Comparison of ENCODE assay signal across 9 cellular contexts in the genomic region with DNA sequence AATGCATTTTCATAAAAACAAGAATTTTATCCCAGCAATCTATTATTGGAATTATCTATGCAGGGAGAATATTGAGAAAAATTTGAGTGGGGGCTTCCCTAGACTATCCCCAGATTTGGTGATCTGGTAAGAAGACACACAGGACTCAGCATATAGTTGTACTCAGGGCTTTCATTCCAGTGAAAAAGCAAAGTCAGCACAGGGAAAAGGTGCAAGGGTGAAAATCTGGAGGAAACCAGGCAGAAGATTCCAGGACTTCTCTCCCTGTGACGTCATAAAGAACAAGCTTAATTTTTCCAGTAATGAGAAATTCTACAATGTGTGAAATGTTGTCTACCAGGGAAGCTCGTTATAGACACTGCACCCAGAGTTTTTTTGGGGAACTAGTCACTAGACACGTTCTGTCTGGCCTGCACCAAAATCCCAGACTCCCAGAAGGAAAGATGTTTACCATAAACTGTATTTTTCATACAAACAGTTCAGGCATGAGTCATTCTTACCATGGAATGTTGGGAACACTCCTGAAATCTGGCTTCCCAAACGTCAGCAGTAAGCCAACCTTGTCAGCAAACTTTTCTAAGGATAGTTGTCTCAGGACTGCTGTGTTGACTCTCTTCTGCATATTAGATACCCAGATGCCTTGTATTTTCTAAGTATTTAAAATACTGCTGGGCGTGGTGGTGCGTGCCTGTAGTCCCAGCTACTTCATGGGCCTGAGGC.
DNase-seq lines count a peak whose midpoint lies in the region; TF ChIP-seq lines count a peak whose summit lies in the region.
"Had no signal": no experiment of that assay in that cellular context is flagged by ENCODE, and none has a peak within 500 bp of the region (broad histone marks: within the 10 kb centered on the region; RNA-seq: fewer than 3 reads in every experiment).

No MANE protein-coding gene starts in this region.

- peak overlapping the region; percentile 73 for H3K27ac ChIP-seq in hepatocyte
- peak overlapping the region; percentile 95 for H3K27ac ChIP-seq in smooth muscle cell (ENCODE audit: low read depth)
- peak overlapping the region in 1 of 4 donors; percentile 4 for H3K27ac ChIP-seq in esophagus muscularis mucosa (replicated peaks in 1 of 4)
- H3K27ac ChIP-seq: upper lobe of right lung had no signal

- no peak overlapping the region for H2AFZ ChIP-seq in hepatocyte
- no peak overlapping the region for H2AFZ ChIP-seq in smooth muscle cell (ENCODE audit: low read depth)

- TF ChIP-seq POLR2A in esophagus muscularis mucosa (IDR thresholded peaks at IDR 0.05; ENCODE audit: low read depth) = no peak

- H3K4me2 ChIP-seq in hepatocyte (no peak overlapping the region), smooth muscle cell (peak overlapping the region; percentile 78)

- H3K9me2 ChIP-seq in hepatocyte (replicated peaks; ENCODE audit: insufficient read depth) = no peaks in the 10 kb centered on the region

- WGBS in hepatocyte (ENCODE audit: low lambda C conversion rate, missing lambda C conversion rate) = 61% methylated on average over 6 of the region's 6 CpGs
- 35% methylated on average over 6 of the region's 6 CpGs for WGBS in smooth muscle cell (ENCODE audit: low lambda C conversion rate)
- WGBS in esophagus muscularis mucosa = 50% methylated on average over 6 of the region's 6 CpGs

- H3K36me3 ChIP-seq in hepatocyte (replicated peaks; ENCODE audit: insufficient read depth, low read depth) = no peaks in the 10 kb centered on the region
- H3K36me3 ChIP-seq in smooth muscle cell (ENCODE audit: low read depth) = no peaks in the 10 kb centered on the region
- H3K36me3 ChIP-seq in esophagus muscularis mucosa = peaks cover 11 to 47% (median 33%) of the 10 kb centered on the region in 4 donors

- peaks cover 20% of the 10 kb centered on the region for H3F3A ChIP-seq in smooth muscle cell (ENCODE audit: low read depth)

- no peaks in the 10 kb centered on the region for H4K20me1 ChIP-seq in hepatocyte (ENCODE audit: insufficient read depth, poor library complexity, severe bottlenecking)
- peaks cover 9% of the 10 kb centered on the region for H4K20me1 ChIP-seq in smooth muscle cell (ENCODE audit: low read depth)

- TF ChIP-seq EP300 in esophagus muscularis mucosa (IDR thresholded peaks at IDR 0.05) = no peak

- peak overlapping the region; percentile 57 for H3K9ac ChIP-seq in smooth muscle cell (ENCODE audit: low read depth)

- intact Hi-C loops in esophagus muscularis mucosa (cut with DNase I) = loop anchor here (10.0 kb wide), 1 partner anchor 110 kb away; the partner anchor contains the start of gene DNAJC3

- DNase-seq in HCEC 1CT = peak; percentile 89
- DNase-seq in astrocyte of the hippocampus (ENCODE audit: low read depth, low spot score) = peak; percentile 88
- DNase-seq in hepatocyte (ENCODE audit: low spot score) = peak; percentile 56
- DNase-seq in smooth muscle cell (lab: John Stamatoyannopoulos, UW; ENCODE audit: unreplicated experiment) = no peak
- no peak for DNase-seq in esophagus muscularis mucosa (ENCODE audit: extremely low spot score)
- no peak for DNase-seq in NCI-H2171 (lab: John Stamatoyannopoulos, UW)
- DNase-seq in activated gamma-delta T cell (lab: John Stamatoyannopoulos, UW) = no peak
- DNase-seq: NCI-H526, upper lobe of right lung had no signal

- H3K4me3 ChIP-seq in hepatocyte (no peak overlapping the region), smooth muscle cell (no peak overlapping the region), esophagus muscularis mucosa (no peak overlapping the region)
- H3K4me3 ChIP-seq: upper lobe of right lung had no signal

- H3K79me2 ChIP-seq in hepatocyte = peaks cover 2% of the 10 kb centered on the region
- H3K79me2 ChIP-seq in smooth muscle cell (ENCODE audit: low read depth) = peaks cover 3% of the 10 kb centered on the region

- H3K4me1 ChIP-seq in hepatocyte (ENCODE audit: insufficient read depth) = peaks cover 5% of the 10 kb centered on the region
- H3K4me1 ChIP-seq in smooth muscle cell (ENCODE audit: low read depth) = no peaks in the 10 kb centered on the region
- peaks cover 4 to 16% (median 13%) of the 10 kb centered on the region in 4 donors for H3K4me1 ChIP-seq in esophagus muscularis mucosa
- H3K4me1 ChIP-seq: upper lobe of right lung had no signal

- H3K9me3 ChIP-seq in hepatocyte (ENCODE audit: low read depth) (no peaks in the 10 kb centered on the region), smooth muscle cell (replicated peaks; ENCODE audit: low read depth) (no peaks in the 10 kb centered on the region), esophagus muscularis mucosa (peaks cover 0 to 2% (median 0%) of the 10 kb centered on the region in 4 donors)
- H3K9me3 ChIP-seq: upper lobe of right lung had no signal

- TF ChIP-seq CTCF in hepatocyte (IDR thresholded peaks at IDR 0.05; ENCODE audit: poor library complexity) (no peak), smooth muscle cell (IDR thresholded peaks at IDR 0.05; ENCODE audit: borderline replicate concordance, insufficient read depth, poor library complexity, severe bottlenecking) (no peak), esophagus muscularis mucosa (IDR thresholded peaks at IDR 0.05) (no peak)

- H3K27me3 ChIP-seq in hepatocyte (no peaks in the 10 kb centered on the region), smooth muscle cell (ENCODE audit: low read depth) (no peaks in the 10 kb centered on the region), esophagus muscularis mucosa (no peaks in the 10 kb centered on the region)
- H3K27me3 ChIP-seq: upper lobe of right lung had no signal

Comparison
In these comparisons a context has a peak if more than half of its experiments do, and no peak if none do; other contexts are left out.
1. DNase-seq: peak in HCEC 1CT (single experiment), astrocyte of the hippocampus (single experiment) and hepatocyte (single experiment); none in smooth muscle cell (single experiment), esophagus muscularis mucosa (single experiment), NCI-H2171 (single experiment) and activated gamma-delta T cell (single experiment).